Comparison of ENCODE assay signal across 8 cellular contexts in genomic region chr19:40599331-40600085, GRCh38. TPM values are rescaled to one million over a fixed set of nuclear protein-coding genes. Genes with fewer than 3 reads are reported as not detected.
A peak's percentile ranks its signal among the peaks of the same experiment; 100 is the strongest.
DNase-seq lines count a peak whose midpoint lies in the region; ATAC-seq and TF ChIP-seq lines count a peak whose summit lies in the region.

No MANE protein-coding gene starts in this region.

- H3K4me1 Mint-ChIP-seq in endothelial cell (ENCODE audit: unreplicated experiment): peaks cover 26% of the 10 kb centered on the region

- no peaks in the 10 kb centered on the region for H3K27me3 ChIP-seq in HAP-1 (ENCODE audit: low read depth)

- H3K9me3 ChIP-seq in HAP-1: no peaks in the 10 kb centered on the region

- peak overlapping the region; percentile 49 for H3K4me3 ChIP-seq in HAP-1

- no peaks in the 10 kb centered on the region for H3K36me3 ChIP-seq in HAP-1 (replicated peaks)

- no peak for ATAC-seq in HG02870 (IDR thresholded peaks at IDR 0.05; ENCODE audit: unreplicated experiment)
- ATAC-seq in GM19397 (IDR thresholded peaks at IDR 0.05; ENCODE audit: unreplicated experiment): no peak

- peak overlapping the region; percentile 68 for H3K27ac Mint-ChIP-seq in endothelial cell (ENCODE audit: unreplicated experiment)

- in situ Hi-C loops in HAP-1 (cut with MboI; ENCODE audit: low sequenced_read_pairs): no loop called here

- TF ChIP-seq CTCF in endothelial cell (IDR thresholded peaks at IDR 0.05; ENCODE audit: unreplicated experiment): no peak

- H3K27me3 Mint-ChIP-seq in endothelial cell (ENCODE audit: unreplicated experiment): peaks cover 32% of the 10 kb centered on the region

- DNase-seq in HAP-1 (ENCODE audit: low spot score in 2 of 2) (peak in 1 of 2 experiments; percentile 62), endothelial cell (ENCODE audit: low spot score) (no peak), retina (peak; percentile 24), NCI-H187 treated with DMSO at 0.1 percent for 48 hours (lab: John Stamatoyannopoulos, UW) (no peak), NCI-H748 treated with DMSO at 0.1 percent for 48 hours (lab: John Stamatoyannopoulos, UW) (no peak)

- H3K4me3 Mint-ChIP-seq in endothelial cell (ENCODE audit: unreplicated experiment): peak overlapping the region; percentile 90

- no peaks in the 10 kb centered on the region for H3K36me3 Mint-ChIP-seq in endothelial cell (ENCODE audit: low read depth, unreplicated experiment)

- H3K9me3 Mint-ChIP-seq in endothelial cell (ENCODE audit: unreplicated experiment): no peaks in the 10 kb centered on the region

- peaks cover 43% of the 10 kb centered on the region for H3K4me1 ChIP-seq in HAP-1

TF ChIP-seq in PFSK-1, 5 proteins besides CTCF, POLR2A, EP300 and RAD21:
- TF ChIP-seq FOXP2 (optimal IDR thresholded peaks at IDR 0.05; ENCODE audit: borderline replicate concordance, extremely low read depth, extremely low read length, insufficient read depth) (no peak), SIN3A (IDR thresholded peaks at IDR 0.05; ENCODE audit: borderline replicate concordance, insufficient read depth, low read length) (peak; percentile 41; the same call in 1 of the 2 replicates), REST (IDR thresholded peaks at IDR 0.05; ENCODE audit: insufficient read depth in 1 of 2, low read depth in 2 of 2, low read length in 2 of 2) (no peak), POLR2AphosphoS5 (IDR thresholded peaks at IDR 0.05; ENCODE audit: low read depth, low read length) (0 out of 2 replicates have a peak, but pooled peaks have one; percentile 21)

RNA-seq across cellular contexts. Expression of gene LTBP4, which starts 1.7 kb away (rescaled TPM):
- 630 TPM for polyA plus RNA-seq in PFSK-1 (2012; ENCODE audit: insufficient read length, low read depth)
- 175 TPM for total RNA-seq in endothelial cell (ENCODE audit: unreplicated experiment)

RNA-seq across cellular contexts. Expression of gene SHKBP1, which starts 22.8 kb away (rescaled TPM):
- 147 TPM for polyA plus RNA-seq in PFSK-1 (2012; ENCODE audit: insufficient read length, low read depth)
- total RNA-seq in endothelial cell (ENCODE audit: unreplicated experiment): 84.6 TPM
